ENCODE assay signal across 1 cellular context in genomic region chr11:126703661-126704060, GRCh38.
TF ChIP-seq lines count a peak whose summit lies in the region.

No MANE protein-coding gene starts in this region.

TF ChIP-seq in SK-N-SH treated with all-trans-retinoic acid at 6 μM for 48 hours, 23 proteins besides CTCF, POLR2A, EP300 and RAD21 (continued from another document):
- no peak for TF ChIP-seq TSHZ2 (CRISPR knock-in tag; IDR thresholded peaks at IDR 0.05)
